12 cellular contexts compared by ENCODE assay signal in the genomic region with DNA sequence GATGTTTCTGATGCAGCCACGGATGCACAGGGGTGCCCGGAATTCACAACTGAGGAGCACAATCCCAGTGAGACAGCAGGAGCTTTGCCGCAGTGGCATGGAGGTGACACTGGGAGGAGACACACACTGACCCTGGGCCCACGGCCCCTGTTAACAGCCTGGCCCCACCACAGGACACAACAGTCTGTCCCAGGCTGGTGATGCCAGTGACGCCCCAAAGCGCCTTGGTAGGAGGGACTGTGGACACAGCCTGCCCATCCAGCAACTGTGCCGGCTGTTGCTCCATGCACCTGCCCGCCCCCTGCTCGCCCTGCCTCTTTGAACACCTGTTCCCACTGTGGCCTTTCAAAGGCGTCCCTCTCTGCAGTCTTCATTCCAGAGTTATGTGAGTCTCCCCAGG. TPM values are rescaled to one million over a fixed set of nuclear protein-coding genes. Genes with fewer than 3 reads are reported as not detected.
A peak's percentile ranks its signal among the peaks of the same experiment; 100 is the strongest.
DNase-seq lines count a peak whose midpoint lies in the region; ATAC-seq, FAIRE-seq and TF ChIP-seq lines count a peak whose summit lies in the region.
"Had no signal": no experiment of that assay in that cellular context is flagged by ENCODE, and none has a peak within 500 bp of the region (broad histone marks: within the 10 kb centered on the region; RNA-seq: fewer than 3 reads in every experiment).

No MANE protein-coding gene starts in this region.

- H3K9ac ChIP-seq in kidney (ENCODE audit: low read length in 2 of 2) = no peak overlapping the region

- POLR2A ChIA-PET in Caco-2 (lab: Charles Lee) = no interaction called here
- POLR2A ChIA-PET in activated CD8-positive, alpha-beta T cell treated with anti-CD3 and anti-CD28 coated beads, Interleukin-2, amount 10 ng/mL, durations not matched to agents 7 days and 5 days (lab: Charles Lee) = no interaction called here

- intact Hi-C loops in Caco-2 (cut with micrococcal nuclease; ENCODE audit: unreplicated experiment) = no loop called here
- intact Hi-C loops in mucosa of descending colon (cut with DNase I, micrococcal nuclease) = no loop called here
- intact Hi-C loops in kidney (cut with DNase I) = no loop called here

- peaks cover 12% of the 10 kb centered on the region for H3K9me3 Mint-ChIP-seq in Caco-2 (ENCODE audit: unreplicated experiment)
- no peaks in the 10 kb centered on the region for H3K9me3 Mint-ChIP-seq in activated CD8-positive, alpha-beta T cell treated with anti-CD3 and anti-CD28 coated beads, Interleukin-2, amount 10 ng/mL, durations not matched to agents 7 days and 5 days (ENCODE audit: insufficient read depth)

- peaks cover 20% of the 10 kb centered on the region for H3K4me1 Mint-ChIP-seq in Caco-2 (ENCODE audit: low read depth, unreplicated experiment)
- peaks cover 6% of the 10 kb centered on the region for H3K4me1 Mint-ChIP-seq in activated CD8-positive, alpha-beta T cell treated with anti-CD3 and anti-CD28 coated beads, Interleukin-2, amount 10 ng/mL, durations not matched to agents 7 days and 5 days (ENCODE audit: low read depth)

- no peaks in the 10 kb centered on the region for H3K36me3 ChIP-seq in Caco-2 (ENCODE audit: control insufficient read depth, insufficient read depth, low read length)
- no peaks in the 10 kb centered on the region for H3K36me3 ChIP-seq in H7 (replicated peaks; ENCODE audit: control insufficient read depth, insufficient read depth, low read length)
- no peaks in the 10 kb centered on the region for H3K36me3 ChIP-seq in mucosa of descending colon (ENCODE audit: low read depth)
- no peaks in the 10 kb centered on the region for H3K36me3 ChIP-seq in kidney (ENCODE audit: control insufficient read depth in 1 of 2, insufficient read depth in 2 of 2, low read length in 2 of 2)

- H3K27ac Mint-ChIP-seq in Caco-2 (ENCODE audit: unreplicated experiment) = no peak overlapping the region
- H3K27ac Mint-ChIP-seq in activated CD8-positive, alpha-beta T cell treated with anti-CD3 and anti-CD28 coated beads, Interleukin-2, amount 10 ng/mL, durations not matched to agents 7 days and 5 days = no peak overlapping the region
- H3K27ac Mint-ChIP-seq: activated CD8-positive, alpha-beta memory T cell treated with anti-CD3 and anti-CD28 coated beads, Interleukin-2, amount 10 ng/mL, durations not matched to agents 7 days and 5 days; activated naive CD4-positive, alpha-beta T cell treated with anti-CD3 and anti-CD28 coated beads, Interleukin-2, amount 50 U/mL, for 72 hours had no signal

- H3K9me3 ChIP-seq in Caco-2 = peaks cover 13% of the 10 kb centered on the region; the same call in 1 of the 2 replicates
- H3K9me3 ChIP-seq in mucosa of descending colon = no peaks in the 10 kb centered on the region
- H3K9me3 ChIP-seq in kidney (ENCODE audit: control insufficient read depth in 1 of 2, low read length in 2 of 2) = no peaks in the 10 kb centered on the region

- no peaks in the 10 kb centered on the region for H3K36me3 Mint-ChIP-seq in Caco-2 (ENCODE audit: insufficient read depth, unreplicated experiment)
- no peaks in the 10 kb centered on the region for H3K36me3 Mint-ChIP-seq in activated CD8-positive, alpha-beta T cell treated with anti-CD3 and anti-CD28 coated beads, Interleukin-2, amount 10 ng/mL, durations not matched to agents 7 days and 5 days (ENCODE audit: low read depth)

- H3K27me3 Mint-ChIP-seq in Caco-2 (ENCODE audit: insufficient read depth, unreplicated experiment) = no peaks in the 10 kb centered on the region
- H3K27me3 Mint-ChIP-seq in activated CD8-positive, alpha-beta T cell treated with anti-CD3 and anti-CD28 coated beads, Interleukin-2, amount 10 ng/mL, durations not matched to agents 7 days and 5 days (ENCODE audit: low read depth) = peaks cover 5% of the 10 kb centered on the region
- H3K27me3 Mint-ChIP-seq: activated CD8-positive, alpha-beta memory T cell treated with anti-CD3 and anti-CD28 coated beads, Interleukin-2, amount 10 ng/mL, durations not matched to agents 7 days and 5 days had no signal

- ATAC-seq in activated CD8-positive, alpha-beta T cell treated with anti-CD3 and anti-CD28 coated beads, Interleukin-2, amount 10 ng/mL, durations not matched to agents 7 days and 5 days = no peak
- ATAC-seq in mucosa of descending colon (peak; percentile 49), HG02840 (IDR thresholded peaks at IDR 0.05; ENCODE audit: low FRiP score, unreplicated experiment) (no peak), HG03439 (IDR thresholded peaks at IDR 0.05; ENCODE audit: unreplicated experiment) (no peak)
- ATAC-seq: activated CD8-positive, alpha-beta memory T cell treated with anti-CD3 and anti-CD28 coated beads, Interleukin-2, amount 10 ng/mL, durations not matched to agents 7 days and 5 days; activated naive CD4-positive, alpha-beta T cell treated with anti-CD3 and anti-CD28 coated beads, Interleukin-2, amount 50 U/mL, for 72 hours had no signal

- H3K4me3 ChIP-seq in Caco-2 (ENCODE audit: low read depth, low read length) = no peak overlapping the region
- no peak overlapping the region for H3K4me3 ChIP-seq in H7 (ENCODE audit: insufficient read depth, low read depth, low read length)
- no peak overlapping the region for H3K4me3 ChIP-seq in mucosa of descending colon
- H3K4me3 ChIP-seq in kidney (ENCODE audit: low read length in 2 of 2) = no peak overlapping the region

- CTCF ChIA-PET in Caco-2 (lab: Charles Lee) = interaction anchor here (0.6 kb wide), 2 partner anchors 419 to 538 kb away, joined by 3 read pairs; no protein-coding TSS in a partner anchor
- CTCF ChIA-PET in activated CD8-positive, alpha-beta T cell treated with anti-CD3 and anti-CD28 coated beads, Interleukin-2, amount 10 ng/mL, durations not matched to agents 7 days and 5 days (lab: Charles Lee) = no interaction called here

- H3K27me3 ChIP-seq in Caco-2 (replicated peaks; ENCODE audit: control insufficient read depth, insufficient read depth, low read length) = no peaks in the 10 kb centered on the region
- H3K27me3 ChIP-seq in H7 (ENCODE audit: control insufficient read depth, insufficient read depth, low read length) = no peaks in the 10 kb centered on the region

- H3K4me3 Mint-ChIP-seq in Caco-2 (ENCODE audit: unreplicated experiment) = no peak overlapping the region
- H3K4me3 Mint-ChIP-seq in activated CD8-positive, alpha-beta T cell treated with anti-CD3 and anti-CD28 coated beads, Interleukin-2, amount 10 ng/mL, durations not matched to agents 7 days and 5 days = no peak overlapping the region
- H3K4me3 Mint-ChIP-seq: activated CD8-positive, alpha-beta memory T cell treated with anti-CD3 and anti-CD28 coated beads, Interleukin-2, amount 10 ng/mL, durations not matched to agents 7 days and 5 days had no signal

- no TSS peak for BruUV-seq in Caco-2 (replicated peaks; lab: Mats Ljungman, UMichigan)

- H3K27ac ChIP-seq in kidney (ENCODE audit: low read depth in 2 of 2, low read length in 2 of 2) = no peak overlapping the region

- TF ChIP-seq CTCF in Caco-2 (IDR thresholded peaks at IDR 0.05; ENCODE audit: insufficient read depth in 1 of 2, low read depth in 1 of 2, low read length in 1 of 2, severe bottlenecking in 1 of 2, unreplicated experiment in 1 of 2) = peak; percentile 50 to 57
- TF ChIP-seq CTCF in mucosa of descending colon (IDR thresholded peaks at IDR 0.05) = no peak
- no peak for TF ChIP-seq CTCF in kidney (IDR thresholded peaks at IDR 0.05; ENCODE audit: borderline replicate concordance, extremely low read depth, insufficient read depth)

- H3K4me1 ChIP-seq in Caco-2 (peaks cover 21% of the 10 kb centered on the region), mucosa of descending colon (ENCODE audit: low read depth) (no peaks in the 10 kb centered on the region), kidney (ENCODE audit: control insufficient read depth in 1 of 2, insufficient read depth in 1 of 2, low read depth in 1 of 2, low read length in 2 of 2) (no peaks in the 10 kb centered on the region)

- peak in 1 of 2 experiments; percentile 62 for DNase-seq in Caco-2
- DNase-seq in H7 = peak; percentile 70
- peak; percentile 18 for DNase-seq in activated CD8-positive, alpha-beta T cell treated with anti-CD3 and anti-CD28 coated beads, Interleukin-2, amount 10 ng/mL, durations not matched to agents 7 days and 5 days
- DNase-seq in mucosa of descending colon = peak in 1 of 3 donors; percentile 49
- DNase-seq in LoVo (ENCODE audit: low spot score) = no peak
- DNase-seq in kidney = no peak
- DNase-seq: activated CD8-positive, alpha-beta memory T cell treated with anti-CD3 and anti-CD28 coated beads, Interleukin-2, amount 10 ng/mL, durations not matched to agents 7 days and 5 days; central memory CD4-positive, alpha-beta T cell; stimulated activated CD4-positive, alpha-beta T cell treated with anti-CD3 and anti-CD28 coated beads, Interleukin-1b, Interleukin-23, amount 100 ng/mL, for 48 hours had no signal

- no peak for FAIRE-seq in kidney (lab: Jason Lieb, UNC)

RNA-seq across cellular contexts. Expression of a gene that starts 49.8 kb away (rescaled TPM):
- total RNA-seq in Caco-2 (2022) = 78.5 and 84.5 TPM in 2 replicates
- 7.6 and 9.8 TPM in 2 replicates for total RNA-seq in H7 (2014; rRNA removed; shearing (Covaris generic))
- total RNA-seq in activated CD8-positive, alpha-beta T cell treated with anti-CD3 and anti-CD28 coated beads, Interleukin-2, amount 10 ng/mL, durations not matched to agents 7 days and 5 days = 100 to 1,000 TPM; 208 to 215 TPM
- 100 to 1,000 TPM; 270 to 371 (median 331) TPM for total RNA-seq in mucosa of descending colon
- 230 TPM for total RNA-seq in kidney
- 27.8 TPM for polyA plus RNA-seq in kidney (ENCODE audit: insufficient read depth, low read depth, low replicate concordance)

Comparison
In these comparisons a context has a peak if more than half of its experiments do, and no peak if none do; other contexts are left out.
1. DNase-seq: peak in H7 (single experiment) and activated CD8-positive, alpha-beta T cell treated with anti-CD3 and anti-CD28 coated beads, Interleukin-2, amount 10 ng/mL, durations not matched to agents 7 days and 5 days (single experiment); none in LoVo (single experiment) and kidney (single experiment).
2. CTCF ChIP-seq: peak in Caco-2 (2 of 2); none in mucosa of descending colon (single experiment) and kidney (single experiment).